9 cellular contexts compared by ENCODE assay signal in the genomic region with DNA sequence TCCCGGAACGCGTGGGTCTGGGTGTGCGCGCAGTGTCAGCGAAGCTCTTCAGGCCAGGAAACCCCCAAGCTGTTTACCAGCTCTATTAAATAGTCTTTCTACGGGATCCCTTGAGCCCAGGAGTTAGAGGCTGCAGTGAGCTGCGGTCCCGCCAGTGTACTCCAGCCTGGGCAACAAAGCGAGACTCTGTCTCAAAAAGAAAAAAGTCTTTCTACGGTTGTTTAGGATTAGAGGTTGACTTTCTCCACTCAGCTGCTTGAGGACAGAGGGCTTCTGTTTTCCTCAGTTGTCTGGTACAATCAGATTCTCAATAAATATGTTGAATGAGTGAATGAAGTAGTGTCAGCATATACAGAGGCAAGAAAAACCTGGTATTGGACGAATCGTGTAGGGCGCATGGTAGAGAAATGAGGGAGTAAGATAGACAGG. TPM values are rescaled to one million over a fixed set of nuclear protein-coding genes. Genes with fewer than 3 reads are reported as not detected.
A peak's percentile ranks its signal among the peaks of the same experiment; 100 is the strongest.
DNase-seq lines count a peak whose midpoint lies in the region; ATAC-seq, FAIRE-seq and TF ChIP-seq lines count a peak whose summit lies in the region.
"Had no signal": no experiment of that assay in that cellular context is flagged by ENCODE, and none has a peak within 500 bp of the region (broad histone marks: within the 10 kb centered on the region; RNA-seq: fewer than 3 reads in every experiment).

No MANE protein-coding gene starts in this region.

- no peaks in the 10 kb centered on the region for H3K27me3 Mint-ChIP-seq in activated T-cell treated with anti-CD3 and anti-CD28 coated beads, Interleukin-2, amount 50 U/mL, for 4 hours (ENCODE audit: low read depth)

- TF ChIP-seq EP300 in transverse colon (IDR thresholded peaks at IDR 0.05; ENCODE audit: low read depth) = no peak

- no peaks in the 10 kb centered on the region for H3K9me3 ChIP-seq in transverse colon

- H3K4me1 Mint-ChIP-seq in activated T-cell treated with anti-CD3 and anti-CD28 coated beads, Interleukin-2, amount 50 U/mL, for 4 hours (ENCODE audit: low read depth) = peaks cover 37% of the 10 kb centered on the region

- no peaks in the 10 kb centered on the region for H3K27me3 ChIP-seq in transverse colon

- H3K27ac ChIP-seq in transverse colon = peak overlapping the region; percentile 89 to 96 (median 93)

- no peaks in the 10 kb centered on the region for H3K9me3 Mint-ChIP-seq in activated T-cell treated with anti-CD3 and anti-CD28 coated beads, Interleukin-2, amount 50 U/mL, for 4 hours

- no peak for DNase-seq in activated T-cell treated with anti-CD3 and anti-CD28 coated beads, Interleukin-2, amount 50 U/mL, for 4 hours
- no peak for DNase-seq in activated T-cell treated with anti-CD3 and anti-CD28 coated beads, Interleukin-2, amount 50 U/mL, for 48 hours
- DNase-seq in astrocyte of the cerebellum (ENCODE audit: low read depth) (no peak), lower leg skin (ENCODE audit: low spot score in 2 of 2) (no peak), transverse colon (no peak), HTR-8/SVneo (ENCODE audit: insufficient read length, low spot score) (no peak)

- in situ Hi-C loops in astrocyte of the cerebellum (cut with HindIII; ENCODE audit: low sequenced_read_pairs) (no loop called here), transverse colon (cut with MboI; ENCODE audit: low pct_ligation_motif_present in 1 of 4, low pct_unique_long_range_greater_than_20kb in 1 of 4, low sequenced_read_pairs in 3 of 4) (no loop called here)

- no peak for TF ChIP-seq CTCF in astrocyte of the cerebellum (IDR thresholded peaks at IDR 0.05; ENCODE audit: low read depth, low read length, missing control alignments)
- TF ChIP-seq CTCF in lower leg skin (IDR thresholded peaks at IDR 0.05) = no peak
- TF ChIP-seq CTCF in transverse colon (IDR thresholded peaks at IDR 0.05) = no peak

- peaks cover 0 to 30% (median 19%) of the 10 kb centered on the region in 4 donors for H3K36me3 ChIP-seq in transverse colon

- peaks cover 19 to 26% (median 23%) of the 10 kb centered on the region in 4 donors for H3K4me1 ChIP-seq in transverse colon

- H3K36me3 Mint-ChIP-seq in activated T-cell treated with anti-CD3 and anti-CD28 coated beads, Interleukin-2, amount 50 U/mL, for 4 hours (ENCODE audit: insufficient read depth) = peaks cover 27% of the 10 kb centered on the region

- no peak for TF ChIP-seq POLR2A in lower leg skin (IDR thresholded peaks at IDR 0.05)
- TF ChIP-seq POLR2A in transverse colon (IDR thresholded peaks at IDR 0.05) = no peak

- peak overlapping the region; percentile 91 for H3K4me3 ChIP-seq in astrocyte of the cerebellum (ENCODE audit: low read depth, low read length)
- peak overlapping the region; percentile 93 for H3K4me3 ChIP-seq in lower leg skin (ENCODE audit: low read depth, poor library complexity, severe bottlenecking)
- peak overlapping the region; percentile 81 to 99 (median 97) for H3K4me3 ChIP-seq in transverse colon

- intact Hi-C loops in lower leg skin (cut with DNase I; ENCODE audit: low total_unique reads) = no loop called here
- intact Hi-C loops in transverse colon (cut with DNase I; ENCODE audit: low total_unique reads) = no loop called here

- peak overlapping the region; percentile 96 for H3K4me3 Mint-ChIP-seq in activated T-cell treated with anti-CD3 and anti-CD28 coated beads, Interleukin-2, amount 50 U/mL, for 4 hours

- ATAC-seq in activated T-cell treated with anti-CD3 and anti-CD28 coated beads, Interleukin-2, amount 50 U/mL, for 4 hours = no peak
- ATAC-seq in GM18511 (IDR thresholded peaks at IDR 0.05; ENCODE audit: unreplicated experiment) (no peak), HG03097 (IDR thresholded peaks at IDR 0.05; ENCODE audit: low FRiP score, unreplicated experiment) (no peak)

- FAIRE-seq in HTR-8/SVneo (lab: Jason Lieb, UNC) = no peak

- WGBS in lower leg skin, 2 donors = 2 to 5% methylated on average over 14 of the region's 14 CpGs
- 8 to 14% methylated on average over 4 to 13 of the region's 14 CpGs for WGBS in transverse colon (ENCODE audit: low coverage in 1 of 2), 2 donors

RNA-seq across cellular contexts. Expression of gene SART1, which starts 0.6 kb away (rescaled TPM):
- 100 to 1,000 TPM in 2 of 3 donors, 10 to 100 TPM in 1; 90.8 to 105 (median 100) TPM for total RNA-seq in activated T-cell treated with anti-CD3 and anti-CD28 coated beads, Interleukin-2, amount 50 U/mL, for 4 hours
- total RNA-seq in lower leg skin (10 to 100 TPM; 35.0 to 73.5 (median 55.4) TPM), transverse colon (10 to 100 TPM; 31.8 to 76.3 (median 34.3) TPM)

RNA-seq across cellular contexts. Expression of gene TSGA10IP, which starts 16.9 kb away (rescaled TPM):
- not detected for total RNA-seq in activated T-cell treated with anti-CD3 and anti-CD28 coated beads, Interleukin-2, amount 50 U/mL, for 4 hours
- not detected for total RNA-seq in lower leg skin
- total RNA-seq in transverse colon = not detected
- total RNA-seq: Daoy had no signal

RNA-seq across cellular contexts. Expression of gene EIF1AD, which starts 39.8 kb away (rescaled TPM):
- total RNA-seq in activated T-cell treated with anti-CD3 and anti-CD28 coated beads, Interleukin-2, amount 50 U/mL, for 4 hours = 10 to 100 TPM; 71.4 to 76.9 (median 76.0) TPM
- 10 to 100 TPM; 48.3 to 66.0 (median 57.2) TPM for total RNA-seq in lower leg skin
- total RNA-seq in transverse colon = 10 to 100 TPM; 14.6 to 82.6 (median 31.2) TPM

RNA-seq across cellular contexts. Expression of gene BANF1, which starts 40.2 kb away (rescaled TPM):
- total RNA-seq in activated T-cell treated with anti-CD3 and anti-CD28 coated beads, Interleukin-2, amount 50 U/mL, for 4 hours = 100 to 1,000 TPM; 286 to 337 (median 326) TPM
- total RNA-seq in lower leg skin = 10 to 100 TPM; 29.3 to 41.0 (median 36.1) TPM
- 10 to 100 TPM; 27.9 to 79.7 (median 34.0) TPM for total RNA-seq in transverse colon

RNA-seq across cellular contexts. Expression of gene DRAP1, which starts 42.9 kb away (rescaled TPM):
- total RNA-seq in activated T-cell treated with anti-CD3 and anti-CD28 coated beads, Interleukin-2, amount 50 U/mL, for 4 hours = 100 to 1,000 TPM in 2 of 3 donors, 10 to 100 TPM in 1; 96.1 to 118 (median 106) TPM
- total RNA-seq in lower leg skin (100 to 1,000 TPM in 2 of 4 donors, 10 to 100 TPM in 2; 81.5 to 152 (median 107) TPM), transverse colon (10 to 100 TPM; 15.7 to 63.2 (median 57.0) TPM)
